18 cellular contexts compared by ENCODE assay signal in genomic region chr16:54180421-54181359, GRCh38.
DNase-seq lines count a peak whose midpoint lies in the region; ATAC-seq, FAIRE-seq and TF ChIP-seq lines count a peak whose summit lies in the region.
"Had no signal": no experiment of that assay in that cellular context is flagged by ENCODE, and none has a peak within 500 bp of the region (broad histone marks: within the 10 kb centered on the region; RNA-seq: fewer than 3 reads in every experiment).

No MANE protein-coding gene starts in this region.

- TF ChIP-seq RAD21 in A549 (conservative IDR thresholded peaks at IDR 0.05 in 1 of 2, IDR thresholded peaks at IDR 0.05 in 1 of 2) (0 out of 5 replicates have a peak, but pooled peaks of 1 of the 2 experiments have one; percentile 19), K562 (CRISPR knock-in tag; conservative IDR thresholded peaks at IDR 0.05 in 1 of 2, IDR thresholded peaks at IDR 0.05 in 1 of 2) (no peak), HepG2 (CRISPR knock-in tag; IDR thresholded peaks at IDR 0.05) (0 out of 2 replicates have a peak, but pooled peaks have one; percentile 20)

- H3K79me2 ChIP-seq in K562 (ENCODE audit: control insufficient read depth, insufficient read depth, low read length) (no peaks in the 10 kb centered on the region), HepG2 (ENCODE audit: insufficient read depth, low read length) (no peaks in the 10 kb centered on the region)

- H3K4me3 ChIP-seq in A549 = no peak overlapping the region
- no peak overlapping the region for H3K4me3 ChIP-seq in K562
- H3K4me3 ChIP-seq in HepG2 (replicated peaks in 1 of 3; ENCODE audit: insufficient read depth in 1 of 3, low read depth in 2 of 3, low read length in 3 of 3) = peak overlapping the region in 1 of 3 experiments; percentile 30; a peak in 1 of 6 replicates
- no peak overlapping the region for H3K4me3 ChIP-seq in uterus
- H3K4me3 ChIP-seq: GM23248 had no signal

- no peaks in the 10 kb centered on the region for H3K9me1 ChIP-seq in K562 (ENCODE audit: control insufficient read depth, insufficient read depth, low read length)

- TF ChIP-seq EP300 in A549 (IDR thresholded peaks at IDR 0.05) (peak in 1 of 2 experiments; percentile 35; a peak in 1 of 5 replicates), K562 (IDR thresholded peaks at IDR 0.05; ENCODE audit: low read length) (no peak), HepG2 (IDR thresholded peaks at IDR 0.05; ENCODE audit: low read depth in 2 of 2, low read length in 2 of 2) (peak; percentile 95 to 98), HepG2 (CRISPR knock-in tag; IDR thresholded peaks at IDR 0.05; ENCODE audit: borderline replicate concordance) (peak; percentile 91)

- H3K4me3 Mint-ChIP-seq in Calu3 (ENCODE audit: low read depth, unreplicated experiment) = no peak overlapping the region
- H3K4me3 Mint-ChIP-seq: CD4-positive, alpha-beta memory T cell; IgD-negative memory B cell had no signal

- H3K36me3 Mint-ChIP-seq in Calu3 (ENCODE audit: insufficient read depth, unreplicated experiment) = no peaks in the 10 kb centered on the region
- H3K36me3 Mint-ChIP-seq: CD4-positive, alpha-beta memory T cell; IgD-negative memory B cell had no signal

- DNase-seq in A549 (ENCODE audit: low read depth in 1 of 2, low spot score in 1 of 2) (peak in 1 of 2 experiments; percentile 33), Calu3 (peak; percentile 11), K562 (ENCODE audit: extremely low read depth in 1 of 4, low spot score in 3 of 4) (no peak), HepG2 (ENCODE audit: low spot score) (peak; percentile 98), 8988T (no peak), D721Med (ENCODE audit: insufficient read length, low spot score) (no peak), uterus (no peak)
- DNase-seq in central memory CD4-positive, alpha-beta T cell = no peak
- DNase-seq: BE2C; CD4-positive, alpha-beta memory T cell; DMS 273 treated with DMSO at 0.1 percent for 48 hours; GM23248 had no signal

- no peak overlapping the region for H3K27ac Mint-ChIP-seq in Calu3 (ENCODE audit: unreplicated experiment)
- H3K27ac Mint-ChIP-seq: CD4-positive, alpha-beta memory T cell; IgD-negative memory B cell had no signal

- H3K9me3 ChIP-seq in A549 = no peaks in the 10 kb centered on the region
- no peaks in the 10 kb centered on the region for H3K9me3 ChIP-seq in K562 (replicated peaks; ENCODE audit: control insufficient read depth, insufficient read depth, low read depth, low read length)
- no peaks in the 10 kb centered on the region for H3K9me3 ChIP-seq in HepG2 (ENCODE audit: low read length)
- H3K9me3 ChIP-seq in uterus = no peaks in the 10 kb centered on the region
- H3K9me3 ChIP-seq: BE2C had no signal

- no peak overlapping the region for H2AFZ ChIP-seq in K562 (ENCODE audit: low read depth, low read length)
- no peak overlapping the region for H2AFZ ChIP-seq in HepG2 (ENCODE audit: low read length)
- H2AFZ ChIP-seq: GM23248 had no signal

- peaks cover 4% of the 10 kb centered on the region for H3K9me3 Mint-ChIP-seq in Calu3 (ENCODE audit: low read depth, unreplicated experiment)
- H3K9me3 Mint-ChIP-seq: IgD-negative memory B cell had no signal

- H3K4me1 ChIP-seq in A549 (peaks cover 17% of the 10 kb centered on the region), K562 (replicated peaks in 1 of 2; ENCODE audit: control insufficient read depth in 2 of 2, insufficient read depth in 2 of 2, low read length in 2 of 2) (no peaks in the 10 kb centered on the region; a peak in 1 of 5 replicates), HepG2 (ENCODE audit: insufficient read depth, low read length) (peaks cover 80% of the 10 kb centered on the region), uterus (no peaks in the 10 kb centered on the region)

- H3K9ac ChIP-seq in K562 (ENCODE audit: insufficient read depth in 1 of 2, low read depth in 2 of 2, low read length in 2 of 2) = no peak overlapping the region
- peak overlapping the region; percentile 66 for H3K9ac ChIP-seq in HepG2 (ENCODE audit: insufficient read depth, low read depth, low read length)
- H3K9ac ChIP-seq: GM23248 had no signal

- H3K36me3 ChIP-seq in K562 (ENCODE audit: control insufficient read depth, insufficient read depth, low read length) (no peaks in the 10 kb centered on the region), HepG2 (replicated peaks in 1 of 2; ENCODE audit: control insufficient read depth in 1 of 2, insufficient read depth in 2 of 2, low read length in 2 of 2) (no peaks in the 10 kb centered on the region), uterus (no peaks in the 10 kb centered on the region)
- H3K36me3 ChIP-seq: BE2C had no signal

- TF ChIP-seq POLR2A in A549 (IDR thresholded peaks at IDR 0.05; ENCODE audit: low read length) (no peak), K562 (conservative IDR thresholded peaks at IDR 0.05) (no peak), HepG2 (IDR thresholded peaks at IDR 0.05; ENCODE audit: insufficient read depth in 1 of 2, low read depth in 2 of 2, low read length in 2 of 2) (no peak), uterus (IDR thresholded peaks at IDR 0.05) (no peak)

- FAIRE-seq in A549 (lab: Jason Lieb, UNC) = no peak
- FAIRE-seq in K562 (lab: Jason Lieb, UNC) = peak; percentile 48
- peak; percentile 56 for FAIRE-seq in HepG2 (lab: Jason Lieb, UNC)
- no peak for FAIRE-seq in D721Med (lab: Jason Lieb, UNC)
- FAIRE-seq: GM18507, H54 had no signal

- peaks cover 13 to 23% of the 10 kb centered on the region in 2 experiments; a peak in 4 of 5 replicates for H3K27me3 ChIP-seq in K562 (ENCODE audit: control insufficient read depth in 2 of 2, insufficient read depth in 2 of 2, low read length in 2 of 2)
- no peaks in the 10 kb centered on the region for H3K27me3 ChIP-seq in HepG2 (ENCODE audit: control insufficient read depth in 1 of 2, insufficient read depth in 2 of 2, low read length in 2 of 2)
- H3K27me3 ChIP-seq in uterus = no peaks in the 10 kb centered on the region
- H3K27me3 ChIP-seq: BE2C had no signal

- H4K20me1 ChIP-seq in K562 (replicated peaks; ENCODE audit: control insufficient read depth, insufficient read depth, low read length) (no peaks in the 10 kb centered on the region), HepG2 (ENCODE audit: insufficient read depth, low read length) (no peaks in the 10 kb centered on the region)

- in situ Hi-C loops in K562 (cut with MboI) = no loop called here
- in situ Hi-C loops in HepG2 (cut with HindIII; ENCODE audit: extremely low pct_ligation_motif_present, low pct_unique_long_range_greater_than_20kb) = loop anchor here (25.0 kb wide), 1 partner anchor 418 kb away; no protein-coding TSS in a partner anchor

- intact Hi-C loops in Calu3 (cut with micrococcal nuclease; ENCODE audit: unreplicated experiment) = no loop called here
- intact Hi-C loops in K562 (cut with micrococcal nuclease) = no loop called here
- intact Hi-C loops in HepG2 (cut with micrococcal nuclease; ENCODE audit: unreplicated experiment) = no loop called here
- intact Hi-C loops in uterus (cut with DNase I; ENCODE audit: low total_unique reads) = no loop called here

- no peak for TF ChIP-seq CTCF in A549 (IDR thresholded peaks at IDR 0.05)
- TF ChIP-seq CTCF in Calu3 (IDR thresholded peaks at IDR 0.05; ENCODE audit: unreplicated experiment) = no peak
- TF ChIP-seq CTCF in K562 (IDR thresholded peaks at IDR 0.05 in 2 of 3, conservative IDR thresholded peaks at IDR 0.05 in 1 of 3; ENCODE audit: insufficient read depth in 2 of 3, low read depth in 1 of 3, low read length in 3 of 3) = no peak
- TF ChIP-seq CTCF in HepG2 (CRISPR knock-in tag; IDR thresholded peaks at IDR 0.05) = no peak
- TF ChIP-seq CTCF in D721Med (IDR thresholded peaks at IDR 0.05; ENCODE audit: insufficient read depth, missing control alignments) = no peak
- TF ChIP-seq CTCF in uterus (IDR thresholded peaks at IDR 0.05) = no peak

- ATAC-seq in A549 (peak; percentile 54 to 67; a peak in 4 of 6 replicates), K562 (no peak), HepG2 (peak; percentile 68)
- ATAC-seq: HCT116 had no signal

- H3K27ac ChIP-seq in A549 (peak overlapping the region; percentile 66 to 67), K562 (ENCODE audit: extremely low read depth, low read depth, low read length) (no peak overlapping the region), HepG2 (ENCODE audit: extremely low read length, insufficient read depth, low read length) (peak overlapping the region; percentile 81), uterus (no peak overlapping the region)
- H3K27ac ChIP-seq: C4-2B, GM23248, HL-60 had no signal

- CTCF ChIA-PET in A549 (lab: Yijun Ruan, JAX) = no interaction called here
- CTCF ChIA-PET in Calu3 (lab: Charles Lee) = interaction anchor here (0.7 kb wide), 1 partner anchor 833 kb away, joined by 3 read pairs; no protein-coding TSS in a partner anchor
- CTCF ChIA-PET in K562 (lab: Yijun Ruan, JAX; ENCODE audit: low intra/inter-chr PET ratio) = no interaction called here
- CTCF ChIA-PET in HepG2 (lab: Yijun Ruan, JAX; ENCODE audit: low intra/inter-chr PET ratio, low total read pairs) = no interaction called here

- peaks cover under 1% of the 10 kb centered on the region for H3K27me3 Mint-ChIP-seq in Calu3 (ENCODE audit: unreplicated experiment)

- BruUV-seq in Calu3 (replicated peaks; lab: Mats Ljungman, UMichigan) (no TSS peak), K562 (replicated peaks; lab: Mats Ljungman, UMichigan) (no TSS peak), HepG2 (replicated peaks; lab: Mats Ljungman, UMichigan) (no TSS peak)

- peaks cover 33% of the 10 kb centered on the region for H3K4me1 Mint-ChIP-seq in Calu3 (ENCODE audit: low read depth, unreplicated experiment)
- H3K4me1 Mint-ChIP-seq: CD4-positive, alpha-beta memory T cell had no signal

- WGBS in A549 (ENCODE audit: missing lambda C conversion rate) = 78% methylated on average over 3 of the region's 3 CpGs
- WGBS in K562 (ENCODE audit: insufficient coverage, low coverage, missing lambda C conversion rate) = 0% methylated on average over 3 of the region's 3 CpGs
- WGBS in HepG2 (ENCODE audit: low lambda C conversion rate) = 56% methylated on average over 3 of the region's 3 CpGs

- peak overlapping the region; percentile 59 for H3K4me2 ChIP-seq in A549
- H3K4me2 ChIP-seq in K562 (ENCODE audit: insufficient read depth, low read length) = no peak overlapping the region
- H3K4me2 ChIP-seq in HepG2 (ENCODE audit: low read depth, low read length) = peak overlapping the region; percentile 57

- POLR2A ChIA-PET in A549 (lab: Yijun Ruan, JAX) (interaction anchor here (1.0 kb wide), 1 partner anchor 100 kb away, joined by 3 read pairs; no protein-coding TSS in a partner anchor), K562 (lab: Yijun Ruan, JAX) (interaction anchor here (0.6 to 1.1 kb wide), 2 partner anchors 8 to 21 kb away, joined by 3 to 4 read pairs; no protein-coding TSS in a partner anchor), HepG2 (lab: Yijun Ruan, JAX) (interaction anchor here (0.6 to 6.1 kb wide), 17 partner anchors 8 to 411 kb away, joined by 3 to 61 read pairs (median 4); partner anchors contain the start of gene IRX3)

TF ChIP-seq in A549, 52 proteins besides CTCF, POLR2A, EP300 and RAD21 (continues in another document):
- 0 out of 2 replicates have a peak, but pooled peaks have one; percentile 8 for TF ChIP-seq JUNB (IDR thresholded peaks at IDR 0.05)

TF ChIP-seq in HepG2, 621 proteins besides CTCF, POLR2A, EP300 and RAD21 (continues in another document):
- no peak for TF ChIP-seq SNAPC2 (CRISPR knock-in tag; IDR thresholded peaks at IDR 0.05)
- TF ChIP-seq TCF12 (IDR thresholded peaks at IDR 0.05) = no peak
- TF ChIP-seq TCF12 (CRISPR knock-in tag; IDR thresholded peaks at IDR 0.05) = no peak
- no peak for TF ChIP-seq IRX3 (CRISPR knock-in tag; IDR thresholded peaks at IDR 0.05; ENCODE audit: borderline replicate concordance, low read depth)

Comparison
In these comparisons a context has a peak if more than half of its experiments do, and no peak if none do; other contexts are left out.
1. DNase-seq: peak in Calu3 (single experiment) and HepG2 (single experiment); none in K562 (0 of 4), 8988T (single experiment), D721Med (single experiment), uterus (0 of 2) and central memory CD4-positive, alpha-beta T cell (single experiment).
2. H3K27ac ChIP-seq: peak in A549 (2 of 2) and HepG2 (single experiment); none in K562 (single experiment) and uterus (0 of 2).